ENCODE assay signal across 13 cellular contexts in the genomic region with DNA sequence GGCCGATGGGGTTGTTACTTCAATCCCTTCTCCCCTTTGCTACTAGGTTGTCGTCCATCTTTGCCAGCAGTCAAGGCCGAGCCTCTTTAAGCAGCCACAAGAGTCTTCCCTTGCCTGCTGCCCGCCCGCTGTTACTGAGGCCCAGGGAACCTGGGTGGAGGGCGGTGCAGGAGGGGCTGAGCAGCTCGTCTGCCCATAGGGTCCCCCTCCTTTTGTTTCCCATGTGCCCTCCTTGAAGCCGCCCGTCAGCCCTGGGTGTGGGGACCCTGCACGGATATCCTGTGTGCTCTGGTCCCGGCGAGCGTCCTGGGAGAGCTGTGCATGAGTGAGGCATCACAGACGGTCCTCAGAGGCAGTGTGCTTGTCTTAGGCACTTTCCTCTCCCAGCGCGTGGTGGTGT. TPM values are rescaled to one million over a fixed set of nuclear protein-coding genes. Genes with fewer than 3 reads are reported as not detected.
DNase-seq lines count a peak whose midpoint lies in the region; ATAC-seq and TF ChIP-seq lines count a peak whose summit lies in the region.
"Had no signal": no experiment of that assay in that cellular context is flagged by ENCODE, and none has a peak within 500 bp of the region (broad histone marks: within the 10 kb centered on the region; RNA-seq: fewer than 3 reads in every experiment).

No MANE protein-coding gene starts in this region.

- TF ChIP-seq CTCF in H9 (conservative IDR thresholded peaks at IDR 0.05): no peak
- TF ChIP-seq CTCF in WTC11 (IDR thresholded peaks at IDR 0.05): no peak
- no peak for TF ChIP-seq CTCF in suprapubic skin (IDR thresholded peaks at IDR 0.05)

- H3K9ac ChIP-seq in BLaER1 (0 out of 2 replicates have a peak overlapping the region, but pooled peaks have one; percentile 17), H9 (ENCODE audit: extremely low read depth, insufficient read length, low read length) (no peak overlapping the region)
- H3K9ac ChIP-seq: GM23248 had no signal

- peak overlapping the region in 1 of 2 experiments; percentile 3; a peak in 1 of 5 replicates for H3K4me3 Mint-ChIP-seq in H9
- no peak overlapping the region for H3K4me3 Mint-ChIP-seq in WTC11
- no peak overlapping the region for H3K4me3 Mint-ChIP-seq in stimulated activated effector memory CD8-positive, alpha-beta T cell treated with anti-CD3 and anti-CD28 coated beads, Interleukin-12 subunit alpha, Interleukin-12 subunit beta, amount 100 ng/mL, for 72 hours
- H3K4me3 Mint-ChIP-seq: B cell; CD4-positive, CD25-positive, alpha-beta regulatory T cell; CD8-positive, alpha-beta memory T cell had no signal

- H3K27me3 Mint-ChIP-seq in H9 (ENCODE audit: low read depth) (no peaks in the 10 kb centered on the region), WTC11 (ENCODE audit: low read depth) (no peaks in the 10 kb centered on the region)
- H3K27me3 Mint-ChIP-seq: B cell; CD4-positive, CD25-positive, alpha-beta regulatory T cell had no signal

- H3K23ac ChIP-seq in H9 (ENCODE audit: insufficient read length, low read depth, low read length): no peak overlapping the region

- no peaks in the 10 kb centered on the region for H3K79me1 ChIP-seq in H9 (ENCODE audit: insufficient read depth, low read depth, low read length, poor library complexity, severe bottlenecking)

- H3K4me1 ChIP-seq in BLaER1: peaks cover 55% of the 10 kb centered on the region
- no peaks in the 10 kb centered on the region for H3K4me1 ChIP-seq in H9 (ENCODE audit: insufficient read depth, low read length)
- no peaks in the 10 kb centered on the region for H3K4me1 ChIP-seq in suprapubic skin

- TF ChIP-seq EP300 in suprapubic skin (IDR thresholded peaks at IDR 0.05): no peak

- H3K4ac ChIP-seq in H9 (ENCODE audit: low read depth, low read length): no peak overlapping the region

- ATAC-seq in WTC11: no peak
- ATAC-seq in stimulated activated effector memory CD8-positive, alpha-beta T cell treated with anti-CD3 and anti-CD28 coated beads, Interleukin-12 subunit alpha, Interleukin-12 subunit beta, amount 100 ng/mL, for 72 hours: no peak

- H3K56ac ChIP-seq in H9 (ENCODE audit: insufficient read length, low read depth, low read length): no peak overlapping the region

- no peak overlapping the region for H3K14ac ChIP-seq in H9 (ENCODE audit: insufficient read depth, low read length)

- no peaks in the 10 kb centered on the region for H3K23me2 ChIP-seq in H9 (ENCODE audit: insufficient read length, low read depth, low read length, poor library complexity, severe bottlenecking)

- CTCF ChIA-PET in WTC11 (lab: Charles Lee): interaction anchor here (1.4 to 2.2 kb wide), 2 partner anchors 88 to 137 kb away, joined by 4 to 6 read pairs; a partner anchor contains a TSS

- H3K36me3 ChIP-seq in BLaER1 (peaks cover 83% of the 10 kb centered on the region), suprapubic skin (peaks cover 30% of the 10 kb centered on the region)

- no peak overlapping the region for H2AK5ac ChIP-seq in H9 (ENCODE audit: insufficient read length, low read length)

- H3K9me3 Mint-ChIP-seq in H9 (no peaks in the 10 kb centered on the region), WTC11 (no peaks in the 10 kb centered on the region)
- H3K9me3 Mint-ChIP-seq in stimulated activated effector memory CD8-positive, alpha-beta T cell treated with anti-CD3 and anti-CD28 coated beads, Interleukin-12 subunit alpha, Interleukin-12 subunit beta, amount 100 ng/mL, for 72 hours: no peaks in the 10 kb centered on the region
- H3K9me3 Mint-ChIP-seq: CD4-positive, CD25-positive, alpha-beta regulatory T cell; CD8-positive, alpha-beta memory T cell had no signal

- H3K27me3 ChIP-seq in BLaER1 (no peaks in the 10 kb centered on the region), H9 (ENCODE audit: insufficient read depth, low read length) (no peaks in the 10 kb centered on the region), suprapubic skin (no peaks in the 10 kb centered on the region)

- H2BK12ac ChIP-seq in H9 (ENCODE audit: insufficient read length, low read depth, low read length): no peak overlapping the region

- peaks cover 9 to 17% of the 10 kb centered on the region in 2 experiments for H3K4me1 Mint-ChIP-seq in H9
- peaks cover 12% of the 10 kb centered on the region for H3K4me1 Mint-ChIP-seq in WTC11
- H3K4me1 Mint-ChIP-seq in stimulated activated effector memory CD8-positive, alpha-beta T cell treated with anti-CD3 and anti-CD28 coated beads, Interleukin-12 subunit alpha, Interleukin-12 subunit beta, amount 100 ng/mL, for 72 hours: peaks cover 9% of the 10 kb centered on the region
- H3K4me1 Mint-ChIP-seq: B cell; CD4-positive, CD25-positive, alpha-beta regulatory T cell; CD8-positive, alpha-beta memory T cell had no signal

- no CpG with 5 or more reads among the region's 16 CpGs for WGBS in H9 (ENCODE audit: extremely low coverage, insufficient read length, low lambda C conversion rate)
- WGBS in suprapubic skin: 92% methylated on average over 14 of the region's 16 CpGs

- H3K9me3 ChIP-seq in BLaER1: no peaks in the 10 kb centered on the region
- H3K9me3 ChIP-seq in H9 (ENCODE audit: control insufficient read depth, low read depth, low read length): no peaks in the 10 kb centered on the region
- no peaks in the 10 kb centered on the region for H3K9me3 ChIP-seq in suprapubic skin

- TF ChIP-seq POLR2A in suprapubic skin (IDR thresholded peaks at IDR 0.05): no peak

- peak overlapping the region; percentile 70 to 91 (median 84); a peak in 4 of 7 replicates for H3K27ac Mint-ChIP-seq in H9
- H3K27ac Mint-ChIP-seq in WTC11: peak overlapping the region; percentile 72; the same call in 1 of the 2 replicates
- peak overlapping the region; percentile 26 for H3K27ac Mint-ChIP-seq in stimulated activated effector memory CD8-positive, alpha-beta T cell treated with anti-CD3 and anti-CD28 coated beads, Interleukin-12 subunit alpha, Interleukin-12 subunit beta, amount 100 ng/mL, for 72 hours
- H3K27ac Mint-ChIP-seq: B cell; CD4-positive, CD25-positive, alpha-beta regulatory T cell had no signal

- no peak overlapping the region for H2BK5ac ChIP-seq in H9 (ENCODE audit: insufficient read length, low read length)

- peaks cover 4 to 38% (median 25%) of the 10 kb centered on the region in 3 experiments; a peak in 6 of 7 replicates for H3K36me3 Mint-ChIP-seq in H9 (ENCODE audit: insufficient read depth in 1 of 3, low read depth in 3 of 3)
- peaks cover 11% of the 10 kb centered on the region for H3K36me3 Mint-ChIP-seq in WTC11
- H3K36me3 Mint-ChIP-seq in stimulated activated effector memory CD8-positive, alpha-beta T cell treated with anti-CD3 and anti-CD28 coated beads, Interleukin-12 subunit alpha, Interleukin-12 subunit beta, amount 100 ng/mL, for 72 hours: peaks cover 12% of the 10 kb centered on the region

- POLR2A ChIA-PET in WTC11 (lab: Charles Lee): interaction anchor here (0.6 kb wide), 1 partner anchor 12 kb away, joined by 5 read pairs; no protein-coding TSS in a partner anchor

- H4K20me1 ChIP-seq in BLaER1 (peaks cover 13% of the 10 kb centered on the region), H9 (ENCODE audit: control insufficient read depth, insufficient read depth, insufficient read length) (no peaks in the 10 kb centered on the region)

- no peak overlapping the region for H4K91ac ChIP-seq in H9 (ENCODE audit: insufficient read length, low read depth, low read length)

- DNase-seq in H9 (no peak), WTC11 (ENCODE audit: low spot score) (no peak), suprapubic skin (ENCODE audit: low spot score in 2 of 2) (no peak), NCI-H446 treated with DMSO at 0.1 percent for 48 hours (lab: John Stamatoyannopoulos, UW) (no peak)
- no peak for DNase-seq in stimulated activated effector memory CD8-positive, alpha-beta T cell treated with anti-CD3 and anti-CD28 coated beads, Interleukin-12 subunit alpha, Interleukin-12 subunit beta, amount 100 ng/mL, for 72 hours (ENCODE audit: low spot score in 2 of 2)
- DNase-seq: C1 segment of cervical spinal cord; CD4-positive, CD25-positive, alpha-beta regulatory T cell; CD8-positive, alpha-beta memory T cell; COR-L47; DMS 273 treated with DMSO at 0.1 percent for 48 hours; GM23248 had no signal

- H3K79me2 ChIP-seq in H9 (ENCODE audit: insufficient read depth, low read length): no peaks in the 10 kb centered on the region

- H2BK120ac ChIP-seq in H9 (ENCODE audit: low read depth, low read length, poor library complexity, severe bottlenecking): no peak overlapping the region

- H2BK20ac ChIP-seq in H9 (ENCODE audit: low read depth, low read length, poor library complexity, severe bottlenecking): no peak overlapping the region

- H3T11ph ChIP-seq in H9 (ENCODE audit: low read length): no peak overlapping the region

- H3K4me2 ChIP-seq in BLaER1: no peak overlapping the region
- H3K4me2 ChIP-seq in H9 (ENCODE audit: insufficient read depth, insufficient read length, low read length): no peak overlapping the region

- no peak overlapping the region for H2AFZ ChIP-seq in H9 (ENCODE audit: low read length)
- H2AFZ ChIP-seq: GM23248 had no signal

- H3K4me3 ChIP-seq in BLaER1: no peak overlapping the region
- no peak overlapping the region for H3K4me3 ChIP-seq in suprapubic skin
- H3K4me3 ChIP-seq: GM23248 had no signal

- H4K5ac ChIP-seq in H9 (ENCODE audit: insufficient read length, low read depth, low read length): no peak overlapping the region

- no peak overlapping the region for H3K27ac ChIP-seq in BLaER1
- no peak overlapping the region for H3K27ac ChIP-seq in H9 (ENCODE audit: insufficient read length, low read depth, low read length)
- no peak overlapping the region for H3K27ac ChIP-seq in suprapubic skin
- H3K27ac ChIP-seq: GM23248 had no signal

- no peak overlapping the region for H4K8ac ChIP-seq in H9 (replicated peaks; ENCODE audit: insufficient read length, low read depth, low read length)

- no peak overlapping the region for H2BK15ac ChIP-seq in H9 (ENCODE audit: low read depth, low read length)

- no peak overlapping the region for H3K18ac ChIP-seq in H9 (ENCODE audit: insufficient read length, low read depth, low read length)

TF ChIP-seq in WTC11, 78 proteins besides CTCF, POLR2A, EP300 and RAD21 (continues in another document):
- TF ChIP-seq, protein P1, sequence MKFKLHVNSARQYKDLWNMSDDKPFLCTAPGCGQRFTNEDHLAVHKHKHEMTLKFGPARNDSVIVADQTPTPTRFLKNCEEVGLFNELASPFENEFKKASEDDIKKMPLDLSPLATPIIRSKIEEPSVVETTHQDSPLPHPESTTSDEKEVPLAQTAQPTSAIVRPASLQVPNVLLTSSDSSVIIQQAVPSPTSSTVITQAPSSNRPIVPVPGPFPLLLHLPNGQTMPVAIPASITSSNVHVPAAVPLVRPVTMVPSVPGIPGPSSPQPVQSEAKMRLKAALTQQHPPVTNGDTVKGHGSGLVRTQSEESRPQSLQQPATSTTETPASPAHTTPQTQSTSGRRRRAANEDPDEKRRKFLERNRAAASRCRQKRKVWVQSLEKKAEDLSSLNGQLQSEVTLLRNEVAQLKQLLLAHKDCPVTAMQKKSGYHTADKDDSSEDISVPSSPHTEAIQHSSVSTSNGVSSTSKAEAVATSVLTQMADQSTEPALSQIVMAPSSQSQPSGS (CRISPR knock-in tag; IDR thresholded peaks at IDR 0.05; ENCODE audit: borderline replicate concordance, low read depth): no peak

RNA-seq across cellular contexts. Expression of a gene that starts 37.9 kb away (rescaled TPM):
- total RNA-seq in H9 (2021) (71.2 and 76.4 TPM in 2 replicates), WTC11 (2021) (89.3 to 110 TPM (median 93.8 TPM) in 3 replicates), suprapubic skin (10 to 100 TPM; 59.9 to 86.4 (median 75.2) TPM)

Comparison
In these comparisons a context has a peak if more than half of its experiments do, and no peak if none do; other contexts are left out.
1. H3K27ac Mint-ChIP-seq: peak in every context shown above with its lines; median percentile 84 in H9; 72 in WTC11; 26 in stimulated activated effector memory CD8-positive, alpha-beta T cell treated with anti-CD3 and anti-CD28 coated beads, Interleukin-12 subunit alpha, Interleukin-12 subunit beta, amount 100 ng/mL, for 72 hours.